ENCODE assay signal across 8 cellular contexts in genomic region chr4:122826000-122826595, GRCh38. TPM values are rescaled to one million over a fixed set of nuclear protein-coding genes. Genes with fewer than 3 reads are reported as not detected.
DNase-seq lines count a peak whose midpoint lies in the region; ATAC-seq and TF ChIP-seq lines count a peak whose summit lies in the region.

No MANE protein-coding gene starts in this region.

- TF ChIP-seq POLR2A in uterus (IDR thresholded peaks at IDR 0.05) = no peak

- dilution Hi-C loops in mammary epithelial cell (cut with HindIII; ENCODE audit: low sequenced_read_pairs) = no loop called here

- H3K27me3 ChIP-seq in heart right ventricle = peaks cover 0 to 66% (median 0%) of the 10 kb centered on the region in 7 donors
- no peaks in the 10 kb centered on the region for H3K27me3 ChIP-seq in mammary epithelial cell (ENCODE audit: insufficient read depth, low read length)
- peaks cover 51% of the 10 kb centered on the region for H3K27me3 ChIP-seq in mucosa of stomach (ENCODE audit: control insufficient read depth, insufficient read depth, low read length)
- H3K27me3 ChIP-seq in uterus = no peaks in the 10 kb centered on the region

- H3K9me3 ChIP-seq in heart right ventricle (no peaks in the 10 kb centered on the region), mammary epithelial cell (replicated peaks; ENCODE audit: insufficient read depth, low read length) (no peaks in the 10 kb centered on the region), mucosa of stomach (ENCODE audit: control insufficient read depth, low read length) (no peaks in the 10 kb centered on the region), uterus (no peaks in the 10 kb centered on the region), mucosa of descending colon (no peaks in the 10 kb centered on the region)

- peaks cover 0 to 27% (median 9%) of the 10 kb centered on the region in 9 donors for H3K4me1 ChIP-seq in heart right ventricle
- H3K4me1 ChIP-seq in mammary epithelial cell (ENCODE audit: insufficient read depth, low read length) = peaks cover 15% of the 10 kb centered on the region
- H3K4me1 ChIP-seq in mucosa of stomach (ENCODE audit: control insufficient read depth, insufficient read depth, low read length) = peaks cover 14% of the 10 kb centered on the region
- peaks cover 0 to 4% of the 10 kb centered on the region in 2 donors for H3K4me1 ChIP-seq in uterus
- no peaks in the 10 kb centered on the region for H3K4me1 ChIP-seq in mucosa of descending colon (ENCODE audit: low read depth)

- no TSS peak for BruUV-seq in mammary epithelial cell (replicated peaks; lab: Mats Ljungman, UMichigan)

- DNase-seq in heart right ventricle (no peak), left ventricle myocardium superior (no peak), mammary epithelial cell (no peak), uterus (no peak), NCI-H1694 (lab: John Stamatoyannopoulos, UW) (no peak), mucosa of descending colon (no peak)

- in situ Hi-C loops in mammary epithelial cell (cut with MboI; ENCODE audit: low sequenced_read_pairs in 2 of 2) = loop anchor here in 1 of 2 donors (10.0 kb wide), 1 partner anchor 61 kb away; no protein-coding TSS in a partner anchor

- no peaks in the 10 kb centered on the region for H4K20me1 ChIP-seq in mammary epithelial cell (ENCODE audit: insufficient read depth, low read length)

- H3K4me2 ChIP-seq in mammary epithelial cell (ENCODE audit: insufficient read depth, low read depth, low read length) = peak overlapping the region; percentile 46

- intact Hi-C loops in heart right ventricle (cut with DNase I) (loop anchor here in 5 of 10 donors (5.0 to 10.0 kb wide), 6 partner anchors 61 to 96 kb away; partner anchors contain the start of gene NUDT6 (in 2 of the 5)), left ventricle myocardium superior (cut with micrococcal nuclease) (no loop called here), mammary epithelial cell (cut with micrococcal nuclease) (loop anchor here (5.0 kb wide), 1 partner anchor 39 kb away; no protein-coding TSS in a partner anchor), uterus (cut with DNase I; ENCODE audit: low total_unique reads) (no loop called here), mucosa of descending colon (cut with DNase I, micrococcal nuclease) (no loop called here)

- peak overlapping the region; percentile 97 for H2AFZ ChIP-seq in mammary epithelial cell (ENCODE audit: low read depth, low read length)

- CTCF ChIA-PET in mammary epithelial cell (lab: Charles Lee; ENCODE audit: low non-redundant PET) = no interaction called here

- H3K27ac ChIP-seq in heart right ventricle (peak overlapping the region; percentile 27 to 89 (median 82)), mammary epithelial cell (ENCODE audit: insufficient read depth, low read depth, low read length) (no peak overlapping the region), uterus (peak overlapping the region; percentile 98)

- no peak for TF ChIP-seq CTCF in heart right ventricle (IDR thresholded peaks at IDR 0.05)
- TF ChIP-seq CTCF in mammary epithelial cell (conservative IDR thresholded peaks at IDR 0.05 in 1 of 2, IDR thresholded peaks at IDR 0.05 in 1 of 2; ENCODE audit: extremely low read depth in 1 of 2, insufficient read depth in 1 of 2, low read depth in 1 of 2, low read length in 2 of 2) = no peak
- no peak for TF ChIP-seq CTCF in uterus (IDR thresholded peaks at IDR 0.05)
- no peak for TF ChIP-seq CTCF in mucosa of descending colon (IDR thresholded peaks at IDR 0.05)

- WGBS in heart right ventricle, 2 donors = 28 to 34% methylated on average over 23 of the region's 23 CpGs
- 49% methylated on average over 17 of the region's 23 CpGs for WGBS in mammary epithelial cell (ENCODE audit: low coverage, missing lambda C conversion rate)

- ATAC-seq in heart right ventricle = no peak
- ATAC-seq in left ventricle myocardium superior = no peak
- no peak for ATAC-seq in GM19328 (IDR thresholded peaks at IDR 0.05; ENCODE audit: unreplicated experiment)
- ATAC-seq in mucosa of descending colon = no peak

- H3K4me3 ChIP-seq in heart right ventricle (peak overlapping the region; percentile 74 to 87 (median 80)), mammary epithelial cell (replicated peaks in 1 of 3; ENCODE audit: insufficient read depth in 1 of 3, low read depth in 2 of 3, low read length in 3 of 3) (peak overlapping the region; percentile 60 to 92 (median 88)), mucosa of stomach (ENCODE audit: low read length) (no peak overlapping the region), uterus (peak overlapping the region; percentile 83 to 92), mucosa of descending colon (no peak overlapping the region)

- H3K9ac ChIP-seq in mammary epithelial cell (ENCODE audit: insufficient read depth, low read length) (no peak overlapping the region), mucosa of stomach (ENCODE audit: low read length) (peak overlapping the region; percentile 37)

- H3K79me2 ChIP-seq in mammary epithelial cell (ENCODE audit: insufficient read depth, low read length) = peaks cover 39% of the 10 kb centered on the region

- H3K36me3 ChIP-seq in heart right ventricle (no peaks in the 10 kb centered on the region), mammary epithelial cell (ENCODE audit: insufficient read depth, low read length) (no peaks in the 10 kb centered on the region), mucosa of stomach (ENCODE audit: control insufficient read depth, insufficient read depth, low read length) (no peaks in the 10 kb centered on the region), uterus (no peaks in the 10 kb centered on the region), mucosa of descending colon (ENCODE audit: low read depth) (no peaks in the 10 kb centered on the region)

RNA-seq across cellular contexts. Expression of gene FGF2, which starts 0.5 kb away (rescaled TPM):
- 1 to 10 TPM; 3.4 to 8.6 (median 6.0) TPM for total RNA-seq in heart right ventricle
- polyA plus RNA-seq in heart right ventricle = 1 to 10 TPM; 2.9 to 3.1 TPM
- total RNA-seq in left ventricle myocardium superior = 5.2 TPM
- total RNA-seq in mammary epithelial cell = 10 to 100 TPM; 17.3 to 30.6 TPM
- 3.7 TPM for polyA plus RNA-seq in mammary epithelial cell
- polyA minus RNA-seq in mammary epithelial cell = 7.7 TPM
- 10 to 100 TPM in 3 of 4 donors, 1 to 10 TPM in 1; 5.1 to 57.9 (median 33.5) TPM for total RNA-seq in uterus
- 10 to 100 TPM in 1 of 3 donors, 1 to 10 TPM in 2; 1.3 to 45.0 (median 2.4) TPM for total RNA-seq in mucosa of descending colon

Comparison
In these comparisons a context has a peak if more than half of its experiments do, and no peak if none do; other contexts are left out.
1. H3K4me3 ChIP-seq: peak in heart right ventricle (10 of 10), mammary epithelial cell (3 of 3) and uterus (2 of 2); none in mucosa of stomach (single experiment) and mucosa of descending colon (single experiment).